Comparison of ENCODE assay signal across 1 cellular context in the genomic region with DNA sequence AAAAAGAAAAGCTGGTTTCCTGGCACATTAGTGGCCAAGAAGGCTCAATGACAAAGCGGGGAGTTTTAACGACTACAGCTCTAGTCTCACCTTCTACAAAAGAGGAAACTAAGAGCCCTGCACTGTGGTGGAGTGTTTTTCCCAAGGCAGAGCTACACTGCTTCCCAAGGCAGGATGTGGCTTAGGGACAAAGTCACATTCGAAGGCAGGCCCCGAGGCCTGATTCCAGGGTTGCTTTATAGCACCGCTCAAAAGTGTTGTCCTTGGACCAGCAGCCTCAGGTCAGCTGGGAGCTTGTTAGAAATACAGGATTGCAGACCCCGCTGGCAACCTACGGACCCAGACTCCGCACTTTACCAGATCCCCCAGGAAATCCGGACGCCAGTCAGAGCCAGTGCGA.
TF ChIP-seq lines count a peak whose summit lies in the region.

No MANE protein-coding gene starts in this region.

TF ChIP-seq in IMR-90, 13 proteins besides CTCF, POLR2A, EP300 and RAD21 (continued from another document):
- TF ChIP-seq SMC3 (IDR thresholded peaks at IDR 0.05; ENCODE audit: low read depth, low read length) = no peak
- no peak for TF ChIP-seq RFX5 (IDR thresholded peaks at IDR 0.05; ENCODE audit: low read depth, low read length)
- no peak for TF ChIP-seq CHD1 (IDR thresholded peaks at IDR 0.05; ENCODE audit: low read depth, low read length)
